Comparison of ENCODE assay signal across 8 cellular contexts in the genomic region with DNA sequence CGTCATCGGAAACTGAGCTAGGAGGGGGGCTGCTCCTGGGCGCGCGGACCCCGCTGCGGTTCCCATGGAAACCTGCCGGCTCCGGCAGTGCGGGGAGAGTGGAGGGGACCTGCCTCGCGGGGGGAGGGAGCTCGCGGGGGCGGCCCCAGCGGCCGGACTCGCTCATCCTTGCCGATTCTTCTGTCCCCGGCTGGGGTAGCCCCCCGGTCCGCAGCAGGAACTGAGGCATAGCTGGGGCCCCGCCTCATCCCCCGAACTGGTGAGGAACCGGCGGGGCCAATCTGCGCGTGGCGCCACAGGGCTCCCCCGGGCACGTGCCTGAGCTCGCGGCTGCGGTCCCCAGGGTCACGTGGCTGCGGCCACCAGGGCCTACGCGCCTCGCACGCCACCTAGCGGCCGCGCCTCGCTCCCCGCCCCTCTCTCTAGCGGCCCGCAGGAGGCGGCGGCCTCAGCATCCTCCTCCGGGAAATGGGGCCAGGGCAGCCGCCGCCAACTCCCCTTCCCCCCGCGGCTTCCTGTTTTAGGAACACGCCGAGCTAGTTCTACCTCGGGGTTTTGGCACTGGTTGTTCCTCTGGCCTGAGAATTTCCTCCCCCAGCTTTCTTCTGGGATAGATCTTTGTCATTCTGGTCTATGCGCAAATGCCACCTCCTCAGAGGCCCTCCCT. TPM values are rescaled to one million over a fixed set of nuclear protein-coding genes. Genes with fewer than 3 reads are reported as not detected.
DNase-seq lines count a peak whose midpoint lies in the region; ATAC-seq and TF ChIP-seq lines count a peak whose summit lies in the region.

No MANE protein-coding gene starts in this region.

- H3K27me3 Mint-ChIP-seq in activated naive CD8-positive, alpha-beta T cell treated with anti-CD3 and anti-CD28 coated beads, Interleukin-2, amount 10 ng/mL, durations not matched to agents 7 days and 5 days = peaks cover 28% of the 10 kb centered on the region
- peaks cover 38% of the 10 kb centered on the region for H3K27me3 Mint-ChIP-seq in progenitor cell of endocrine pancreas

- H3K27me3 ChIP-seq in cardiac muscle cell = peaks cover 54% of the 10 kb centered on the region
- peaks cover 41% of the 10 kb centered on the region for H3K27me3 ChIP-seq in upper lobe of right lung

- peak; percentile 96 for TF ChIP-seq CTCF in GM10248 (IDR thresholded peaks at IDR 0.05; ENCODE audit: control extremely low read depth, extremely low read depth, low read depth, missing control alignments)
- TF ChIP-seq CTCF in cardiac muscle cell (IDR thresholded peaks at IDR 0.05; ENCODE audit: low read depth, low read length) = peak; percentile 90
- TF ChIP-seq CTCF in progenitor cell of endocrine pancreas (IDR thresholded peaks at IDR 0.05; ENCODE audit: unreplicated experiment) = peak; percentile 77
- peak; percentile 96 for TF ChIP-seq CTCF in upper lobe of right lung (IDR thresholded peaks at IDR 0.05)

- POLR2A ChIA-PET in GM10248 (lab: Yijun Ruan, JAX) = interaction anchor here (0.5 to 1.2 kb wide), 5 partner anchors 24 to 364 kb away, joined by 3 to 4 read pairs (median 4); no protein-coding TSS in a partner anchor
- POLR2A ChIA-PET in activated naive CD8-positive, alpha-beta T cell treated with anti-CD3 and anti-CD28 coated beads, Interleukin-2, amount 10 ng/mL, durations not matched to agents 7 days and 5 days (lab: Charles Lee) = interaction anchor here (0.7 to 1.7 kb wide), 14 partner anchors 10 to 202 kb away, joined by 3 to 18 read pairs (median 4); a partner anchor contains a TSS

- H3K9me3 ChIP-seq in cardiac muscle cell (ENCODE audit: low read depth) (no peaks in the 10 kb centered on the region), upper lobe of right lung (no peaks in the 10 kb centered on the region)

- H3K27ac Mint-ChIP-seq in activated naive CD8-positive, alpha-beta T cell treated with anti-CD3 and anti-CD28 coated beads, Interleukin-2, amount 10 ng/mL, durations not matched to agents 7 days and 5 days = peak overlapping the region; percentile 73
- no peak overlapping the region for H3K27ac Mint-ChIP-seq in progenitor cell of endocrine pancreas

- H3K9me3 Mint-ChIP-seq in activated naive CD8-positive, alpha-beta T cell treated with anti-CD3 and anti-CD28 coated beads, Interleukin-2, amount 10 ng/mL, durations not matched to agents 7 days and 5 days = no peaks in the 10 kb centered on the region
- no peaks in the 10 kb centered on the region for H3K9me3 Mint-ChIP-seq in progenitor cell of endocrine pancreas (ENCODE audit: low read depth)

- H3K4me1 Mint-ChIP-seq in activated naive CD8-positive, alpha-beta T cell treated with anti-CD3 and anti-CD28 coated beads, Interleukin-2, amount 10 ng/mL, durations not matched to agents 7 days and 5 days = peaks cover 13% of the 10 kb centered on the region
- H3K4me1 Mint-ChIP-seq in progenitor cell of endocrine pancreas (ENCODE audit: low read depth) = no peaks in the 10 kb centered on the region

- H3K4me1 ChIP-seq in cardiac muscle cell (ENCODE audit: low read depth) (peaks cover 3% of the 10 kb centered on the region), upper lobe of right lung (peaks cover 17% of the 10 kb centered on the region)

- no peak overlapping the region for H3K27ac ChIP-seq in cardiac muscle cell
- H3K27ac ChIP-seq in upper lobe of right lung = no peak overlapping the region

- CTCF ChIA-PET in GM10248 (lab: Yijun Ruan, JAX) = interaction anchor here (0.6 to 3.9 kb wide), 72 partner anchors 9 to 546 kb away, joined by 3 to 40 read pairs (median 5); a partner anchor contains a TSS

- intact Hi-C loops in upper lobe of right lung (cut with DNase I) = no loop called here

- H3K36me3 Mint-ChIP-seq in activated naive CD8-positive, alpha-beta T cell treated with anti-CD3 and anti-CD28 coated beads, Interleukin-2, amount 10 ng/mL, durations not matched to agents 7 days and 5 days = peaks cover 2% of the 10 kb centered on the region
- peaks cover 8% of the 10 kb centered on the region for H3K36me3 Mint-ChIP-seq in progenitor cell of endocrine pancreas (ENCODE audit: insufficient read depth)

- peak overlapping the region; percentile 25 for H3K4me3 ChIP-seq in cardiac muscle cell
- peak overlapping the region; percentile 40 for H3K4me3 ChIP-seq in upper lobe of right lung

- peak overlapping the region; percentile 74 for H3K4me3 Mint-ChIP-seq in activated naive CD8-positive, alpha-beta T cell treated with anti-CD3 and anti-CD28 coated beads, Interleukin-2, amount 10 ng/mL, durations not matched to agents 7 days and 5 days
- no peak overlapping the region for H3K4me3 Mint-ChIP-seq in progenitor cell of endocrine pancreas (ENCODE audit: low read depth)

- peak; percentile 93 for DNase-seq in GM10248 (ENCODE audit: extremely low spot score)
- peak; percentile 56 for DNase-seq in NCI-H128 (lab: John Stamatoyannopoulos, UW; ENCODE audit: unreplicated experiment)
- peak; percentile 46 to 80 for DNase-seq in SW 1271 (lab: John Stamatoyannopoulos, UW)
- DNase-seq in activated naive CD8-positive, alpha-beta T cell treated with anti-CD3 and anti-CD28 coated beads, Interleukin-2, amount 10 ng/mL, durations not matched to agents 7 days and 5 days = peak; percentile 94
- DNase-seq in cardiac muscle cell (ENCODE audit: low read depth in 1 of 2, low spot score in 1 of 2) = peak; percentile 86 to 92
- peak; percentile 53 for DNase-seq in progenitor cell of endocrine pancreas (ENCODE audit: low spot score, unreplicated experiment)
- DNase-seq in upper lobe of right lung = peak; percentile 91

- peak; percentile 54 for ATAC-seq in HG02610 (IDR thresholded peaks at IDR 0.05; ENCODE audit: unreplicated experiment)
- ATAC-seq in activated naive CD8-positive, alpha-beta T cell treated with anti-CD3 and anti-CD28 coated beads, Interleukin-2, amount 10 ng/mL, durations not matched to agents 7 days and 5 days (ENCODE audit: low read depth) = peak; percentile 59
- peak; percentile 90 for ATAC-seq in upper lobe of right lung

- H3K36me3 ChIP-seq in cardiac muscle cell = no peaks in the 10 kb centered on the region
- H3K36me3 ChIP-seq in upper lobe of right lung = peaks cover 6% of the 10 kb centered on the region

RNA-seq across cellular contexts. Expression of a gene that starts 1.7 kb away (rescaled TPM):
- not detected for total RNA-seq in activated naive CD8-positive, alpha-beta T cell treated with anti-CD3 and anti-CD28 coated beads, Interleukin-2, amount 10 ng/mL, durations not matched to agents 7 days and 5 days
- total RNA-seq in cardiac muscle cell = 0.09 and 0.18 TPM in 2 replicates
- 0.10 TPM in 1 of 2 replicates, not detected in the other for polyA plus RNA-seq in cardiac muscle cell
- total RNA-seq in progenitor cell of endocrine pancreas = 0.87 and 1.4 TPM in 2 replicates
- not detected for total RNA-seq in upper lobe of right lung

RNA-seq across cellular contexts. Expression of a gene that starts 23.1 kb away (rescaled TPM):
- total RNA-seq in activated naive CD8-positive, alpha-beta T cell treated with anti-CD3 and anti-CD28 coated beads, Interleukin-2, amount 10 ng/mL, durations not matched to agents 7 days and 5 days = 10 to 100 TPM; 21.1 to 21.8 TPM
- 13.8 and 19.0 TPM in 2 replicates for total RNA-seq in cardiac muscle cell
- polyA plus RNA-seq in cardiac muscle cell = 10.6 and 14.4 TPM in 2 replicates
- total RNA-seq in progenitor cell of endocrine pancreas = 17.6 and 21.8 TPM in 2 replicates
- total RNA-seq in upper lobe of right lung = 10.7 TPM

RNA-seq across cellular contexts. Expression of a gene that starts 46.4 kb away (rescaled TPM):
- 10 to 100 TPM; 34.7 to 37.1 TPM for total RNA-seq in activated naive CD8-positive, alpha-beta T cell treated with anti-CD3 and anti-CD28 coated beads, Interleukin-2, amount 10 ng/mL, durations not matched to agents 7 days and 5 days
- total RNA-seq in cardiac muscle cell (71.5 and 91.3 TPM in 2 replicates), progenitor cell of endocrine pancreas (36.1 and 38.5 TPM in 2 replicates), upper lobe of right lung (44.8 TPM)
- 56.6 and 64.0 TPM in 2 replicates for polyA plus RNA-seq in cardiac muscle cell

RNA-seq across cellular contexts. Expression of a gene that starts 47.1 kb away (rescaled TPM):
- total RNA-seq in activated naive CD8-positive, alpha-beta T cell treated with anti-CD3 and anti-CD28 coated beads, Interleukin-2, amount 10 ng/mL, durations not matched to agents 7 days and 5 days = 100 to 1,000 TPM; 297 to 310 TPM
- total RNA-seq in cardiac muscle cell (122 and 151 TPM in 2 replicates), progenitor cell of endocrine pancreas (409 and 437 TPM in 2 replicates), upper lobe of right lung (293 TPM)
- 135 and 162 TPM in 2 replicates for polyA plus RNA-seq in cardiac muscle cell

RNA-seq across cellular contexts. Expression of a gene that starts 47.6 kb away (rescaled TPM):
- total RNA-seq in activated naive CD8-positive, alpha-beta T cell treated with anti-CD3 and anti-CD28 coated beads, Interleukin-2, amount 10 ng/mL, durations not matched to agents 7 days and 5 days = not detected
- total RNA-seq in cardiac muscle cell (3.8 and 3.9 TPM in 2 replicates), progenitor cell of endocrine pancreas (1.8 and 2.2 TPM in 2 replicates), upper lobe of right lung (0.49 TPM)
- polyA plus RNA-seq in cardiac muscle cell = 3.4 and 5.1 TPM in 2 replicates
